ENCODE assay signal across 20 cellular contexts in the genomic region with DNA sequence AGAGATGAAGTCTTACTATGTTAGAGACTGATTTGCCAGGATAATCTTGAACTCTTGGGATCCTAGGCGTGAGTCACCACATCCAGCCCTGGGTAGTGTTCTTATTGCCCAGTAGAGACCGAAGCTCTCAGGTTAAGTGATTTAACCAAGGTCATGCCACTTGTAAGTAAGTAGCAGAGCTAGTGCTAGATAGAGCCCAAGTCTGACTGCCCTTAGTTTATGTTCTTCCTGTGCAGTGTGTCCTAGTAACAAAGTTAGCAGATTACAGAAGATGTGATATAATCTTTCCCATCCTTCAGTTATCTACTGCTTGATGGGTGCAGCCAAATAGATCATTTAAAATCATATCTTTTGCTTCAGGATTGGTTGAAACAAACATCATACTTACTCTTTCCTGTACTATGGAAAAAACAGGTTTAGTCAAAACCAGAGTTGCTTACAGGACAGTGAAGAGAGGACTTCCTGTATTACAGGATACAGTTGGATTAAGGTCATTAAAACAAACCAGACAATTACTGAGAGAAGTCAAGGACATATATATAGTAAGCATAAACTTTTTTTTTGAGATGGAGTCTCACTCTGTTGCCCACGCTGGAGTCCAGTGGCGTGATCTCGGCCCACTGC. TPM values are rescaled to one million over a fixed set of nuclear protein-coding genes. Genes with fewer than 3 reads are reported as not detected.
A peak's percentile ranks its signal among the peaks of the same experiment; 100 is the strongest.
DNase-seq lines count a peak whose midpoint lies in the region; ATAC-seq, FAIRE-seq and TF ChIP-seq lines count a peak whose summit lies in the region.
"Had no signal": no experiment of that assay in that cellular context is flagged by ENCODE, and none has a peak within 500 bp of the region (broad histone marks: within the 10 kb centered on the region; RNA-seq: fewer than 3 reads in every experiment).

No MANE protein-coding gene starts in this region.

- no peak overlapping the region for H3K4me3 ChIP-seq in endothelial cell of umbilical vein (replicated peaks in 1 of 3; ENCODE audit: insufficient read depth in 1 of 3, low read depth in 1 of 3, low read length in 3 of 3)
- H3K4me3 ChIP-seq: GM23338, lung, sigmoid colon had no signal

- POLR2A ChIA-PET in activated CD4-positive, alpha-beta T cell treated with anti-CD3 and anti-CD28 coated beads, Interleukin-2, amount 10 ng/mL, durations not matched to agents 7 days and 5 days (lab: Charles Lee) = no interaction called here
- POLR2A ChIA-PET in endothelial cell of umbilical vein (lab: Charles Lee) = interaction anchor here (1.1 kb wide), 1 partner anchor 12 kb away, joined by 3 read pairs; no protein-coding TSS in a partner anchor

- CTCF ChIA-PET in activated CD4-positive, alpha-beta T cell treated with anti-CD3 and anti-CD28 coated beads, Interleukin-2, amount 10 ng/mL, durations not matched to agents 7 days and 5 days (lab: Charles Lee) = interaction anchor here (1.0 kb wide), 1 partner anchor 11 kb away, joined by 3 read pairs; no protein-coding TSS in a partner anchor
- CTCF ChIA-PET in endothelial cell of umbilical vein (lab: Charles Lee) = interaction anchor here (1.0 kb wide), 1 partner anchor 15 kb away, joined by 3 read pairs; the partner anchor contains the start of gene YWHAB

- H4K20me1 ChIP-seq in endothelial cell of umbilical vein (replicated peaks; ENCODE audit: control insufficient read depth, extremely low read depth, insufficient read depth, low read length) = peaks cover 28% of the 10 kb centered on the region

- TF ChIP-seq POLR2A in endothelial cell of umbilical vein (IDR thresholded peaks at IDR 0.05; ENCODE audit: low read depth, low read length) = no peak

- H3K4me2 ChIP-seq in endothelial cell of umbilical vein (ENCODE audit: insufficient read depth, low read length) = peak overlapping the region; percentile 6
- H3K4me2 ChIP-seq: GM23338 had no signal

- no TSS peak for BruUV-seq in endothelial cell of umbilical vein (replicated peaks; lab: Mats Ljungman, UMichigan)

- no peaks in the 10 kb centered on the region for H3K9me3 ChIP-seq in endothelial cell of umbilical vein (replicated peaks; ENCODE audit: control insufficient read depth, insufficient read depth, low read length)
- H3K9me3 ChIP-seq: sigmoid colon had no signal

- peaks cover 66% of the 10 kb centered on the region for H3K36me3 Mint-ChIP-seq in activated CD4-positive, alpha-beta T cell treated with anti-CD3 and anti-CD28 coated beads, Interleukin-2, amount 10 ng/mL, durations not matched to agents 7 days and 5 days (ENCODE audit: low read depth)
- peaks cover 48% of the 10 kb centered on the region for H3K36me3 Mint-ChIP-seq in stimulated activated memory B cell treated with anti-CD40 and anti-IgM and Interleukin-4, amounts not matched to agents 10 μg/mL and 1 μg/mL and 100 μg/mL, for 72 hours
- H3K36me3 Mint-ChIP-seq: IgD-negative memory B cell had no signal

- H3K36me3 ChIP-seq in endothelial cell of umbilical vein (ENCODE audit: control insufficient read depth in 2 of 2, extremely low read depth in 1 of 2, insufficient read depth in 2 of 2, low read length in 2 of 2) = peaks cover 17 to 20% of the 10 kb centered on the region in 2 experiments

- H3K27me3 Mint-ChIP-seq in activated CD4-positive, alpha-beta T cell treated with anti-CD3 and anti-CD28 coated beads, Interleukin-2, amount 10 ng/mL, durations not matched to agents 7 days and 5 days = no peaks in the 10 kb centered on the region
- H3K27me3 Mint-ChIP-seq in stimulated activated memory B cell treated with anti-CD40 and anti-IgM and Interleukin-4, amounts not matched to agents 10 μg/mL and 1 μg/mL and 100 μg/mL, for 72 hours = no peaks in the 10 kb centered on the region
- H3K27me3 Mint-ChIP-seq: IgD-negative memory B cell had no signal

- peaks cover 81% of the 10 kb centered on the region for H3K79me2 ChIP-seq in endothelial cell of umbilical vein (ENCODE audit: control insufficient read depth, insufficient read depth, low read length)

- no peak for DNase-seq in activated CD4-positive, alpha-beta T cell treated with anti-CD3 and anti-CD28 coated beads, Interleukin-2, amount 10 ng/mL, durations not matched to agents 7 days and 5 days
- no peak for DNase-seq in activated CD4-positive, alpha-beta T cell treated with anti-CD3 and anti-CD28 coated beads, Interleukin-2, amount 50 U/mL, for 48 hours
- DNase-seq in endothelial cell of umbilical vein (ENCODE audit: low read depth, low spot score) (peak; percentile 25), NCI-H748 (lab: John Stamatoyannopoulos, UW; ENCODE audit: unreplicated experiment) (no peak), NAMALWA (ENCODE audit: low spot score) (no peak), DMS114 treated with DMSO at 0.1 percent for 48 hours (lab: John Stamatoyannopoulos, UW; ENCODE audit: unreplicated experiment) (no peak)
- DNase-seq: brain microvascular endothelial cell; effector memory CD4-positive, alpha-beta T cell; NCI-H1105; NCI-H446 treated with DMSO at 0.1 percent for 48 hours; sigmoid colon; stimulated activated CD4-positive, alpha-beta T cell treated with anti-CD3 and anti-CD28 coated beads, Interleukin-4, amount 100 ng/mL, for 24 hours had no signal

- no peaks in the 10 kb centered on the region for H3K9me3 Mint-ChIP-seq in activated CD4-positive, alpha-beta T cell treated with anti-CD3 and anti-CD28 coated beads, Interleukin-2, amount 10 ng/mL, durations not matched to agents 7 days and 5 days
- no peaks in the 10 kb centered on the region for H3K9me3 Mint-ChIP-seq in stimulated activated memory B cell treated with anti-CD40 and anti-IgM and Interleukin-4, amounts not matched to agents 10 μg/mL and 1 μg/mL and 100 μg/mL, for 72 hours
- H3K9me3 Mint-ChIP-seq: GM23338, IgD-negative memory B cell had no signal

- peak overlapping the region; percentile 15; the same call in 1 of the 2 replicates for H3K27ac ChIP-seq in VCaP
- H3K27ac ChIP-seq in endothelial cell of umbilical vein (ENCODE audit: insufficient read depth, low read depth, low read length) = no peak overlapping the region
- H3K27ac ChIP-seq: brain microvascular endothelial cell, sigmoid colon had no signal

- H3K9ac ChIP-seq in endothelial cell of umbilical vein (replicated peaks; ENCODE audit: extremely low read depth, insufficient read depth, low read length) = no peak overlapping the region

- peaks cover 50% of the 10 kb centered on the region for H3K4me1 Mint-ChIP-seq in activated CD4-positive, alpha-beta T cell treated with anti-CD3 and anti-CD28 coated beads, Interleukin-2, amount 10 ng/mL, durations not matched to agents 7 days and 5 days
- H3K4me1 Mint-ChIP-seq in stimulated activated memory B cell treated with anti-CD40 and anti-IgM and Interleukin-4, amounts not matched to agents 10 μg/mL and 1 μg/mL and 100 μg/mL, for 72 hours = peaks cover 40% of the 10 kb centered on the region

- H3K4me3 Mint-ChIP-seq in activated CD4-positive, alpha-beta T cell treated with anti-CD3 and anti-CD28 coated beads, Interleukin-2, amount 10 ng/mL, durations not matched to agents 7 days and 5 days = no peak overlapping the region
- no peak overlapping the region for H3K4me3 Mint-ChIP-seq in stimulated activated memory B cell treated with anti-CD40 and anti-IgM and Interleukin-4, amounts not matched to agents 10 μg/mL and 1 μg/mL and 100 μg/mL, for 72 hours
- H3K4me3 Mint-ChIP-seq: GM23338 had no signal

- TF ChIP-seq CTCF in VCaP (conservative IDR thresholded peaks at IDR 0.05) (no peak), endothelial cell of umbilical vein (IDR thresholded peaks at IDR 0.05; ENCODE audit: extremely low read depth in 1 of 2, insufficient read depth in 1 of 2, low read depth in 1 of 2, low read length in 2 of 2) (no peak)

- peaks cover 12% of the 10 kb centered on the region for H3K4me1 ChIP-seq in endothelial cell of umbilical vein (ENCODE audit: control insufficient read depth, extremely low read depth, insufficient read depth, low read length)

- no peak for FAIRE-seq in endothelial cell of umbilical vein (lab: Jason Lieb, UNC)
- FAIRE-seq: A204.1, GM18507 had no signal

- no peaks in the 10 kb centered on the region for H3K9me1 ChIP-seq in endothelial cell of umbilical vein (replicated peaks; ENCODE audit: control insufficient read depth, extremely low read depth, insufficient read depth, low read length)

- H3K27me3 ChIP-seq in endothelial cell of umbilical vein (ENCODE audit: control insufficient read depth in 2 of 2, insufficient read depth in 2 of 2, low read length in 2 of 2) = no peaks in the 10 kb centered on the region
- H3K27me3 ChIP-seq: brain microvascular endothelial cell, sigmoid colon had no signal

- dilution Hi-C loops in endothelial cell of umbilical vein (cut with MboI; ENCODE audit: extremely low pct_ligation_motif_present, low sequenced_read_pairs) = no loop called here

- intact Hi-C loops in endothelial cell of umbilical vein (cut with micrococcal nuclease) = loop anchor here (2.0 kb wide), 1 partner anchor 14 kb away; no protein-coding TSS in a partner anchor

- no peak overlapping the region for H2AFZ ChIP-seq in endothelial cell of umbilical vein (ENCODE audit: low read depth, low read length)
- H2AFZ ChIP-seq: GM23338 had no signal

- ATAC-seq in stimulated activated memory B cell treated with anti-CD40 and anti-IgM and Interleukin-4, amounts not matched to agents 10 μg/mL and 1 μg/mL and 100 μg/mL, for 72 hours = no peak
- ATAC-seq: activated CD4-positive, CD25-positive, alpha-beta regulatory T cell treated with anti-CD3 and anti-CD28 coated beads, Interleukin-2, amount 50 U/mL, for 24 hours; GM23338 had no signal

- peak overlapping the region; percentile 70 for H3K27ac Mint-ChIP-seq in activated CD4-positive, alpha-beta T cell treated with anti-CD3 and anti-CD28 coated beads, Interleukin-2, amount 10 ng/mL, durations not matched to agents 7 days and 5 days
- H3K27ac Mint-ChIP-seq in stimulated activated memory B cell treated with anti-CD40 and anti-IgM and Interleukin-4, amounts not matched to agents 10 μg/mL and 1 μg/mL and 100 μg/mL, for 72 hours = peak overlapping the region; percentile 30
- H3K27ac Mint-ChIP-seq: GM23338 had no signal

RNA-seq across cellular contexts. Expression of gene PABPC1L, which starts 9.5 kb away (rescaled TPM):
- 10 to 100 TPM; 59.4 to 60.6 TPM for total RNA-seq in activated CD4-positive, alpha-beta T cell treated with anti-CD3 and anti-CD28 coated beads, Interleukin-2, amount 10 ng/mL, durations not matched to agents 7 days and 5 days
- total RNA-seq in endothelial cell of umbilical vein = 7.5 and 7.8 TPM in 2 replicates
- polyA plus RNA-seq in endothelial cell of umbilical vein = 12.6 and 14.2 TPM in 2 replicates
- 2.1 and 6.1 TPM in 2 replicates for polyA plus RNA-seq in endothelial cell of umbilical vein (2011; cell fraction: cytosol; rRNA removed)
- 82.9 and 100 TPM in 2 replicates for polyA plus RNA-seq in endothelial cell of umbilical vein (2011; cell fraction: nucleus; rRNA removed)
- 6.9 and 7.2 TPM in 2 replicates for polyA plus RNA-seq in endothelial cell of umbilical vein (2012)
- polyA minus RNA-seq in endothelial cell of umbilical vein = 7.6 and 9.0 TPM in 2 replicates
- 4.9 TPM for polyA minus RNA-seq in endothelial cell of umbilical vein (2011; cell fraction: cytosol; rRNA and poly(A)+ RNA removed)
- 13.9 and 18.0 TPM in 2 replicates for polyA minus RNA-seq in endothelial cell of umbilical vein (2011; cell fraction: nucleus; rRNA and poly(A)+ RNA removed)

RNA-seq across cellular contexts. Expression of gene YWHAB, which starts 14.8 kb away (rescaled TPM):
- total RNA-seq in activated CD4-positive, alpha-beta T cell treated with anti-CD3 and anti-CD28 coated beads, Interleukin-2, amount 10 ng/mL, durations not matched to agents 7 days and 5 days = 100 to 1,000 TPM; 278 to 291 TPM
- total RNA-seq in endothelial cell of umbilical vein = 255 and 256 TPM in 2 replicates
- 45.9 and 65.9 TPM in 2 replicates for polyA plus RNA-seq in endothelial cell of umbilical vein
- 120 and 124 TPM in 2 replicates for polyA plus RNA-seq in endothelial cell of umbilical vein (2011; cell fraction: cytosol; rRNA removed)
- polyA plus RNA-seq in endothelial cell of umbilical vein (2011; cell fraction: nucleus; rRNA removed) = 58.6 and 74.5 TPM in 2 replicates
- polyA plus RNA-seq in endothelial cell of umbilical vein (2012) = 211 and 261 TPM in 2 replicates
- 52.0 and 56.2 TPM in 2 replicates for polyA minus RNA-seq in endothelial cell of umbilical vein
- 67.3 TPM for polyA minus RNA-seq in endothelial cell of umbilical vein (2011; cell fraction: cytosol; rRNA and poly(A)+ RNA removed)
- polyA minus RNA-seq in endothelial cell of umbilical vein (2011; cell fraction: nucleus; rRNA and poly(A)+ RNA removed) = 33.8 and 51.0 TPM in 2 replicates

RNA-seq across cellular contexts. Expression of gene TOMM34, which starts 59.9 kb away (rescaled TPM):
- 10 to 100 TPM; 21.4 to 23.3 TPM for total RNA-seq in activated CD4-positive, alpha-beta T cell treated with anti-CD3 and anti-CD28 coated beads, Interleukin-2, amount 10 ng/mL, durations not matched to agents 7 days and 5 days
- 37.0 and 44.2 TPM in 2 replicates for total RNA-seq in endothelial cell of umbilical vein
- polyA plus RNA-seq in endothelial cell of umbilical vein = 36.3 and 36.9 TPM in 2 replicates
- 43.8 and 52.2 TPM in 2 replicates for polyA plus RNA-seq in endothelial cell of umbilical vein (2011; cell fraction: cytosol; rRNA removed)
- polyA plus RNA-seq in endothelial cell of umbilical vein (2011; cell fraction: nucleus; rRNA removed) = 21.9 and 24.2 TPM in 2 replicates
- polyA plus RNA-seq in endothelial cell of umbilical vein (2012) = 46.7 and 58.0 TPM in 2 replicates
- polyA minus RNA-seq in endothelial cell of umbilical vein = 20.4 and 20.6 TPM in 2 replicates
- 18.9 TPM for polyA minus RNA-seq in endothelial cell of umbilical vein (2011; cell fraction: cytosol; rRNA and poly(A)+ RNA removed)
- polyA minus RNA-seq in endothelial cell of umbilical vein (2011; cell fraction: nucleus; rRNA and poly(A)+ RNA removed) = 6.0 TPM in 2 replicates
